In genomic region chr10:99619090-99619800, GRCh38 we compare ENCODE assay signal across 8 cellular contexts. TPM values are rescaled to one million over a fixed set of nuclear protein-coding genes. Genes with fewer than 3 reads are reported as not detected.
DNase-seq lines count a peak whose midpoint lies in the region; TF ChIP-seq lines count a peak whose summit lies in the region.

No MANE protein-coding gene starts in this region.

- H3K27ac Mint-ChIP-seq in T-helper 2 cell treated with Interferon-gamma antibody and Interleukin-4, amounts not matched to agents 5 μg/mL and 100 μg/mL, for 36 hours: peak overlapping the region; percentile 86

- H3K9me3 ChIP-seq in right atrium auricular region: no peaks in the 10 kb centered on the region

- H3K4me3 ChIP-seq in right atrium auricular region: peak overlapping the region; percentile 83 to 93
- peak overlapping the region; percentile 68 for H3K4me3 ChIP-seq in rectal smooth muscle tissue (ENCODE audit: low read length)

- DNase-seq in right atrium auricular region (ENCODE audit: low spot score): no peak
- no peak for DNase-seq in cardiac septum (ENCODE audit: low spot score)
- DNase-seq in T-helper 2 cell treated with Interferon-gamma antibody and Interleukin-4, amounts not matched to agents 5 μg/mL and 100 μg/mL, for 36 hours (ENCODE audit: low spot score): peak; percentile 11
- DNase-seq in fibroblast of peridontal ligament (ENCODE audit: extremely low read depth): peak; percentile 47
- DNase-seq in dedifferentiated amniotic fluid mesenchymal stem cell (ENCODE audit: extremely low spot score): no peak
- DNase-seq in DMS153 (lab: John Stamatoyannopoulos, UW): no peak
- DNase-seq in islet precursor cell: no peak

- H3K27ac ChIP-seq in right atrium auricular region (peak overlapping the region; percentile 97 to 100), rectal smooth muscle tissue (ENCODE audit: low read depth, low read length) (peak overlapping the region; percentile 47)

- intact Hi-C loops in cardiac septum (cut with DNase I): no loop called here

- H3K27me3 ChIP-seq in right atrium auricular region: no peaks in the 10 kb centered on the region
- H3K27me3 ChIP-seq in rectal smooth muscle tissue (ENCODE audit: control insufficient read depth, insufficient read depth, low read length): no peaks in the 10 kb centered on the region

- peaks cover 0 to 42% of the 10 kb centered on the region in 2 donors for H3K4me1 ChIP-seq in right atrium auricular region
- peaks cover 25% of the 10 kb centered on the region for H3K4me1 ChIP-seq in rectal smooth muscle tissue (ENCODE audit: control insufficient read depth, insufficient read depth, low read length)

- no peaks in the 10 kb centered on the region for H3K36me3 ChIP-seq in right atrium auricular region
- no peaks in the 10 kb centered on the region for H3K36me3 ChIP-seq in rectal smooth muscle tissue (ENCODE audit: control insufficient read depth, insufficient read depth, low read length)

- H3K9me3 Mint-ChIP-seq in T-helper 2 cell treated with Interferon-gamma antibody and Interleukin-4, amounts not matched to agents 5 μg/mL and 100 μg/mL, for 36 hours: no peaks in the 10 kb centered on the region

- peak overlapping the region; percentile 58 for H3K9ac ChIP-seq in rectal smooth muscle tissue (ENCODE audit: low read length)

- TF ChIP-seq CTCF in right atrium auricular region (IDR thresholded peaks at IDR 0.05): no peak

- no peaks in the 10 kb centered on the region for H3K27me3 Mint-ChIP-seq in T-helper 2 cell treated with Interferon-gamma antibody and Interleukin-4, amounts not matched to agents 5 μg/mL and 100 μg/mL, for 36 hours (ENCODE audit: low read depth)

- peak overlapping the region; percentile 93 for H3K4me3 Mint-ChIP-seq in T-helper 2 cell treated with Interferon-gamma antibody and Interleukin-4, amounts not matched to agents 5 μg/mL and 100 μg/mL, for 36 hours

- H3K4me1 Mint-ChIP-seq in T-helper 2 cell treated with Interferon-gamma antibody and Interleukin-4, amounts not matched to agents 5 μg/mL and 100 μg/mL, for 36 hours (ENCODE audit: low read depth): peaks cover 35% of the 10 kb centered on the region

- H3K36me3 Mint-ChIP-seq in T-helper 2 cell treated with Interferon-gamma antibody and Interleukin-4, amounts not matched to agents 5 μg/mL and 100 μg/mL, for 36 hours (ENCODE audit: low read depth): peaks cover 14% of the 10 kb centered on the region

RNA-seq across cellular contexts. Expression of gene SLC25A28, which starts 1.0 kb away (rescaled TPM):
- total RNA-seq in right atrium auricular region: 10 to 100 TPM; 15.5 to 17.5 TPM
- 24.8 TPM for total RNA-seq in cardiac septum

RNA-seq across cellular contexts. Expression of gene ENTPD7, which starts 40.1 kb away (rescaled TPM):
- 1 to 10 TPM; 3.5 to 3.7 TPM for total RNA-seq in right atrium auricular region
- 2.5 TPM for total RNA-seq in cardiac septum

Comparison
In these comparisons a context has a peak if more than half of its experiments do, and no peak if none do; other contexts are left out.
1. DNase-seq: peak in T-helper 2 cell treated with Interferon-gamma antibody and Interleukin-4, amounts not matched to agents 5 μg/mL and 100 μg/mL, for 36 hours (single experiment) and fibroblast of peridontal ligament (single experiment); none in right atrium auricular region (single experiment), cardiac septum (single experiment), dedifferentiated amniotic fluid mesenchymal stem cell (single experiment), DMS153 (single experiment) and islet precursor cell (single experiment).